In genomic region chr12:20561886-20562285, GRCh38 we compare ENCODE assay signal across 14 cellular contexts.
"Had no signal": no experiment of that assay in that cellular context is flagged by ENCODE, and none has a peak within 500 bp of the region (broad histone marks: within the 10 kb centered on the region; RNA-seq: fewer than 3 reads in every experiment).

No MANE protein-coding gene starts in this region.

- H3K9me3 Mint-ChIP-seq: activated naive CD4-positive, alpha-beta T cell treated with anti-CD3 and anti-CD28 coated beads, Interleukin-2, amount 50 U/mL, for 24 hours; immature natural killer cell; natural killer cell treated with Interleukin-12 subunit alpha and Interleukin-12 subunit beta and Interleukin-15 and Interleukin-18, amount 100 ng/mL, for 72 hours had no signal

- H3K36me3 ChIP-seq: adrenal gland, colonic mucosa, lower lobe of right lung, suprapubic skin, WERI-Rb-1 had no signal

- H3K4me1 ChIP-seq: adrenal gland, colonic mucosa, lower lobe of right lung, suprapubic skin had no signal

- H3K27me3 ChIP-seq: adrenal gland, colonic mucosa, suprapubic skin had no signal

- H3K27ac Mint-ChIP-seq: activated naive CD4-positive, alpha-beta T cell treated with anti-CD3 and anti-CD28 coated beads, Interleukin-2, amount 50 U/mL, for 24 hours; immature natural killer cell; natural killer cell treated with Interleukin-12 subunit alpha and Interleukin-12 subunit beta and Interleukin-15 and Interleukin-18, amount 100 ng/mL, for 72 hours had no signal

- DNase-seq: activated CD4-positive, alpha-beta T cell treated with anti-CD3 and anti-CD28 coated beads, Interleukin-2, amount 50 U/mL, for 4 hours; activated gamma-delta T cell; adrenal gland; caudate nucleus; colonic mucosa; immature natural killer cell; left cardiac atrium; lower lobe of right lung; stimulated activated naive CD8-positive, alpha-beta T cell treated with anti-CD3 and anti-CD28 coated beads, Interleukin-15, Interleukin-2, amounts not matched to agents 100 U/mL and 50 U/mL, for 24 hours; T-helper 2 cell; WERI-Rb-1 had no signal

- H3K36me3 Mint-ChIP-seq: activated naive CD4-positive, alpha-beta T cell treated with anti-CD3 and anti-CD28 coated beads, Interleukin-2, amount 50 U/mL, for 24 hours; immature natural killer cell; natural killer cell treated with Interleukin-12 subunit alpha and Interleukin-12 subunit beta and Interleukin-15 and Interleukin-18, amount 100 ng/mL, for 72 hours had no signal

- H3K9me3 ChIP-seq: adrenal gland, colonic mucosa, lower lobe of right lung, suprapubic skin had no signal

- H3K27me3 Mint-ChIP-seq: activated naive CD4-positive, alpha-beta T cell treated with anti-CD3 and anti-CD28 coated beads, Interleukin-2, amount 50 U/mL, for 24 hours; natural killer cell treated with Interleukin-12 subunit alpha and Interleukin-12 subunit beta and Interleukin-15 and Interleukin-18, amount 100 ng/mL, for 72 hours had no signal

- H3K4me1 Mint-ChIP-seq: activated naive CD4-positive, alpha-beta T cell treated with anti-CD3 and anti-CD28 coated beads, Interleukin-2, amount 50 U/mL, for 24 hours; immature natural killer cell had no signal

- H3K4me3 Mint-ChIP-seq: activated naive CD4-positive, alpha-beta T cell treated with anti-CD3 and anti-CD28 coated beads, Interleukin-2, amount 50 U/mL, for 24 hours; immature natural killer cell; natural killer cell treated with Interleukin-12 subunit alpha and Interleukin-12 subunit beta and Interleukin-15 and Interleukin-18, amount 100 ng/mL, for 72 hours had no signal

- H3K4me3 ChIP-seq: adrenal gland, colonic mucosa, lower lobe of right lung, suprapubic skin had no signal
